ENCODE assay signal across 1 cellular context in genomic region chr1:248824701-248825100, GRCh38.
TF ChIP-seq lines count a peak whose summit lies in the region.

No MANE protein-coding gene starts in this region.

TF ChIP-seq in HEK293, 187 proteins besides CTCF, POLR2A, EP300 and RAD21 (continued from another document):
- no peak for TF ChIP-seq ZNF518A (tag by site-specific recombination; conservative IDR thresholded peaks at IDR 0.05; ENCODE audit: low read depth)
- TF ChIP-seq ZBTB8A (tag by site-specific recombination; IDR thresholded peaks at IDR 0.05): no peak
- no peak for TF ChIP-seq FEZF1 (tag by site-specific recombination; IDR thresholded peaks at IDR 0.05)
- TF ChIP-seq ZNF670 (tag by site-specific recombination; IDR thresholded peaks at IDR 0.05; ENCODE audit: low read depth): no peak
- TF ChIP-seq ZNF23 (tag by site-specific recombination; IDR thresholded peaks at IDR 0.05; ENCODE audit: borderline replicate concordance): no peak
- no peak for TF ChIP-seq ZNF155 (tag by site-specific recombination; IDR thresholded peaks at IDR 0.05)
- TF ChIP-seq KLF9 (tag by site-specific recombination; IDR thresholded peaks at IDR 0.05; ENCODE audit: low read depth): no peak
- TF ChIP-seq SP7 (tag by site-specific recombination; IDR thresholded peaks at IDR 0.05): no peak
- TF ChIP-seq PBX3 (CRISPR knock-in tag; IDR thresholded peaks at IDR 0.05): no peak
